In genomic region chr11:65382036-65382803, GRCh38 we compare ENCODE assay signal across 8 cellular contexts. TPM values are rescaled to one million over a fixed set of nuclear protein-coding genes. Genes with fewer than 3 reads are reported as not detected.
A peak's percentile ranks its signal among the peaks of the same experiment; 100 is the strongest.
DNase-seq lines count a peak whose midpoint lies in the region; ATAC-seq and TF ChIP-seq lines count a peak whose summit lies in the region.

SLC25A45 (minus strand) TSS chr11:65382646; CDS start chr11:65381951, 695 bp downstream.

- peaks cover 4% of the 10 kb centered on the region; the same call in 1 of the 2 replicates for H3K36me3 ChIP-seq in DOHH2 (ENCODE audit: control insufficient read depth, low read length)
- no peaks in the 10 kb centered on the region for H3K36me3 ChIP-seq in PC-9 (ENCODE audit: low read depth)
- H3K36me3 ChIP-seq in esophagus (ENCODE audit: control insufficient read depth in 2 of 2, insufficient read depth in 2 of 2, low read length in 1 of 2) = no peaks in the 10 kb centered on the region

- 0 to 1% methylated on average over 27 of the region's 27 CpGs for WGBS in esophagus, 2 donors

- H4K20me1 ChIP-seq in DOHH2 (ENCODE audit: control insufficient read depth, insufficient read depth, low read depth, low read length) (no peaks in the 10 kb centered on the region), PC-9 (ENCODE audit: insufficient read depth) (no peaks in the 10 kb centered on the region)

- ATAC-seq in GM21737 (IDR thresholded peaks at IDR 0.05; ENCODE audit: unreplicated experiment) = peak; percentile 56
- ATAC-seq in naive B cell (ENCODE audit: low read depth in 2 of 2) = peak; percentile 83 to 86
- ATAC-seq in stimulated activated effector memory CD8-positive, alpha-beta T cell treated with anti-CD3 and anti-CD28 coated beads, Interleukin-12 subunit alpha, Interleukin-12 subunit beta, amount 100 ng/mL, for 72 hours = peak; percentile 91

- TF ChIP-seq CTCF in DOHH2 (IDR thresholded peaks at IDR 0.05; ENCODE audit: low read depth, low read length, poor library complexity, severe bottlenecking) (peak; percentile 84), PC-9 (conservative IDR thresholded peaks at IDR 0.05) (peak; percentile 79)

- H3K27ac ChIP-seq in DOHH2 (ENCODE audit: low read depth, low read length) (peak within 1 kb of the TSS; percentile 79), PC-9 (peak within 1 kb of the TSS; percentile 93), esophagus (ENCODE audit: low read depth in 2 of 2, low read length in 1 of 2) (peak within 1 kb of the TSS; percentile 98 to 100)

- H2AFZ ChIP-seq in PC-9 = 0 out of 2 replicates have a peak within 1 kb of the TSS, but pooled peaks have one; percentile 62

- peaks cover 43 to 63% (median 56%) of the 10 kb centered on the region in 3 donors for H3K4me1 Mint-ChIP-seq in naive B cell
- H3K4me1 Mint-ChIP-seq in stimulated activated effector memory CD8-positive, alpha-beta T cell treated with anti-CD3 and anti-CD28 coated beads, Interleukin-12 subunit alpha, Interleukin-12 subunit beta, amount 100 ng/mL, for 72 hours = peaks cover 53% of the 10 kb centered on the region

- DNase-seq in KBM-7 (peak; percentile 97), PC-9 (peak; percentile 97 to 98), activated T-cell treated with anti-CD3 and anti-CD28 coated beads for 48 hours (ENCODE audit: low read depth) (peak; percentile 94), naive B cell (peak; percentile 90)
- DNase-seq in stimulated activated effector memory CD8-positive, alpha-beta T cell treated with anti-CD3 and anti-CD28 coated beads, Interleukin-12 subunit alpha, Interleukin-12 subunit beta, amount 100 ng/mL, for 72 hours (ENCODE audit: low spot score in 2 of 2) = peak; percentile 83 to 96

- H3F3A ChIP-seq in DOHH2 (ENCODE audit: control insufficient read depth, insufficient read depth) (peaks cover 7% of the 10 kb centered on the region), PC-9 (ENCODE audit: insufficient read depth, low read depth) (peaks cover 61% of the 10 kb centered on the region)

- H3K4me3 Mint-ChIP-seq in naive B cell = peak within 1 kb of the TSS; percentile 86 to 98 (median 96)
- H3K4me3 Mint-ChIP-seq in stimulated activated effector memory CD8-positive, alpha-beta T cell treated with anti-CD3 and anti-CD28 coated beads, Interleukin-12 subunit alpha, Interleukin-12 subunit beta, amount 100 ng/mL, for 72 hours = peak within 1 kb of the TSS; percentile 92

- CTCF ChIA-PET in PC-9 (lab: Charles Lee) = interaction anchor here (0.6 kb wide), 7 partner anchors 23 to 607 kb away, joined by 3 to 21 read pairs (median 4); no protein-coding TSS in a partner anchor

- H3K9me3 Mint-ChIP-seq in naive B cell = no peaks in the 10 kb centered on the region
- no peaks in the 10 kb centered on the region for H3K9me3 Mint-ChIP-seq in stimulated activated effector memory CD8-positive, alpha-beta T cell treated with anti-CD3 and anti-CD28 coated beads, Interleukin-12 subunit alpha, Interleukin-12 subunit beta, amount 100 ng/mL, for 72 hours

- intact Hi-C loops in PC-9 (cut with micrococcal nuclease; ENCODE audit: unreplicated experiment) = loop anchor here (1.0 to 2.0 kb wide), 4 partner anchors 40 to 189 kb away; partner anchors contain the start of genes NEAT1 and ZNRD2

- H3K4me2 ChIP-seq in DOHH2 (ENCODE audit: low read length) = peak within 1 kb of the TSS; percentile 97
- peak within 1 kb of the TSS; percentile 83 for H3K4me2 ChIP-seq in PC-9

- no peaks in the 10 kb centered on the region for H3K9me2 ChIP-seq in DOHH2 (replicated peaks; ENCODE audit: control insufficient read depth, low read length)
- no peaks in the 10 kb centered on the region for H3K9me2 ChIP-seq in PC-9 (ENCODE audit: insufficient read depth)

- H3K27ac Mint-ChIP-seq in naive B cell = peak within 1 kb of the TSS; percentile 95 to 100 (median 100)
- peak within 1 kb of the TSS; percentile 95 for H3K27ac Mint-ChIP-seq in stimulated activated effector memory CD8-positive, alpha-beta T cell treated with anti-CD3 and anti-CD28 coated beads, Interleukin-12 subunit alpha, Interleukin-12 subunit beta, amount 100 ng/mL, for 72 hours

- BruUV-seq in PC-9 (replicated peaks; lab: Mats Ljungman, UMichigan) = no TSS peak

- H3K4me1 ChIP-seq in DOHH2 (ENCODE audit: control insufficient read depth, low read length) = peaks cover 74% of the 10 kb centered on the region
- H3K4me1 ChIP-seq in PC-9 (replicated peaks; ENCODE audit: insufficient read depth) = peaks cover 64% of the 10 kb centered on the region
- H3K4me1 ChIP-seq in esophagus (ENCODE audit: control insufficient read depth in 2 of 2, insufficient read depth in 2 of 2, low read length in 1 of 2) = peaks cover 2 to 25% of the 10 kb centered on the region in 2 donors

- H3K36me3 Mint-ChIP-seq in naive B cell = no peaks in the 10 kb centered on the region
- H3K36me3 Mint-ChIP-seq in stimulated activated effector memory CD8-positive, alpha-beta T cell treated with anti-CD3 and anti-CD28 coated beads, Interleukin-12 subunit alpha, Interleukin-12 subunit beta, amount 100 ng/mL, for 72 hours = peaks cover 26% of the 10 kb centered on the region

- in situ Hi-C loops in KBM-7 (cut with MboI; ENCODE audit: low pct_unique_long_range_greater_than_20kb, low sequenced_read_pairs) = no loop called here

- POLR2A ChIA-PET in PC-9 (lab: Charles Lee; ENCODE audit: unreplicated experiment) = interaction anchor here (0.5 to 1.2 kb wide), 9 partner anchors 25 to 604 kb away, joined by 4 to 43 read pairs (median 6); partner anchors contain the start of genes FAU, MRPL49 and SF1

- H3K79me2 ChIP-seq in DOHH2 (ENCODE audit: control insufficient read depth, low read length) = peaks cover 7% of the 10 kb centered on the region
- peaks cover 13% of the 10 kb centered on the region; the same call in 1 of the 2 replicates for H3K79me2 ChIP-seq in PC-9 (ENCODE audit: low read depth)

- no peaks in the 10 kb centered on the region for H3K9me3 ChIP-seq in DOHH2 (ENCODE audit: control insufficient read depth, insufficient read depth, low read length)
- H3K9me3 ChIP-seq in PC-9 (ENCODE audit: insufficient read depth, low read depth) = no peaks in the 10 kb centered on the region
- H3K9me3 ChIP-seq in esophagus (ENCODE audit: control insufficient read depth in 2 of 2, insufficient read depth in 1 of 2, low read depth in 1 of 2, low read length in 1 of 2) = no peaks in the 10 kb centered on the region

- H3K4me3 ChIP-seq in DOHH2 (ENCODE audit: low read length) = peak within 1 kb of the TSS; percentile 81
- peak within 1 kb of the TSS; percentile 48; the same call in 1 of the 2 replicates for H3K4me3 ChIP-seq in PC-9
- H3K4me3 ChIP-seq in esophagus (ENCODE audit: low read depth in 1 of 2, low read length in 2 of 2) = peak within 1 kb of the TSS; percentile 44 to 45

- H3K27me3 Mint-ChIP-seq in naive B cell = no peaks in the 10 kb centered on the region

- H3K27me3 ChIP-seq in DOHH2 (ENCODE audit: control insufficient read depth, low read length) (no peaks in the 10 kb centered on the region), PC-9 (ENCODE audit: insufficient read depth, low read depth) (no peaks in the 10 kb centered on the region), esophagus (ENCODE audit: control insufficient read depth in 1 of 2, insufficient read depth in 2 of 2, low read length in 2 of 2) (no peaks in the 10 kb centered on the region)

RNA-seq across cellular contexts. Expression of gene SLC25A45, which starts in this region (rescaled TPM):
- total RNA-seq in PC-9 (2021) = 9.5 and 9.8 TPM in 2 replicates
- 1 to 10 TPM; 2.4 to 6.0 TPM for polyA plus RNA-seq in esophagus
- polyA plus RNA-seq in naive B cell (ENCODE audit: low read depth in 6 of 6) = 10 to 100 TPM; 10.2 to 35.1 (median 16.2) TPM

Comparison
In these comparisons a context has a peak if more than half of its experiments do, and no peak if none do; other contexts are left out.
1. Peak in every context shown above with its lines: DNase-seq, ATAC-seq, H3K4me3 ChIP-seq and H3K27ac ChIP-seq.